ENCODE assay signal across 24 cellular contexts in the genomic region with DNA sequence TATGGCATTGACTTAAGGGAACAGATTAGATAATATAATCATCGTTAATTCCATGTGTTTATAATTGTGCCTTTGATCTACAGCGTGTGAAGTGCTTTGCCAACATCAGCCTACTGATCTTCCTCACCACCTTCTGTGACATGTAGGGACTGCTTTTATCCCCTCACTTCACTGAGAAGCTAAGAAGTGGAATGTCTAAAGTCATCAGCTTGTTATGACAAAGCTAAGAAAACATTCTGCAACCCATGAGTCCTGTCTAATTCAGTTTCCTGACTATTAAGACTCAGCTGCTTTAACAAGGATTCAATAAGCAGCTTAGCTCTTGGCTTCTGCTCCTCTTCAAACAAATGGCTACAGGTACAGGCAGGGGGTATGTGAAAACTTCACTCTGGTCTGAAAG.
DNase-seq lines count a peak whose midpoint lies in the region; ATAC-seq and TF ChIP-seq lines count a peak whose summit lies in the region.
"Had no signal": no experiment of that assay in that cellular context is flagged by ENCODE, and none has a peak within 500 bp of the region (broad histone marks: within the 10 kb centered on the region; RNA-seq: fewer than 3 reads in every experiment).

No MANE protein-coding gene starts in this region.

- H3K9me3 Mint-ChIP-seq in glutamatergic neuron (ENCODE audit: unreplicated experiment): no peaks in the 10 kb centered on the region

- no peak for TF ChIP-seq EP300 in transverse colon (IDR thresholded peaks at IDR 0.05; ENCODE audit: low read depth)

- H3K9me3 ChIP-seq in transverse colon (no peaks in the 10 kb centered on the region), gastrocnemius medialis (no peaks in the 10 kb centered on the region)
- H3K9me3 ChIP-seq: A549, colonic mucosa, vagina had no signal

- intact Hi-C loops in transverse colon (cut with DNase I; ENCODE audit: low total_unique reads) (no loop called here), gastrocnemius medialis (cut with DNase I; ENCODE audit: low total_unique reads) (no loop called here)

- H3K36me3 ChIP-seq in transverse colon (no peaks in the 10 kb centered on the region), gastrocnemius medialis (no peaks in the 10 kb centered on the region)
- H3K36me3 ChIP-seq: colonic mucosa, heart right ventricle, vagina had no signal

- DNase-seq in NCI-H510A treated with DMSO at 0.1 percent for 48 hours (lab: John Stamatoyannopoulos, UW) (peak; percentile 14), NCI-H510A (lab: John Stamatoyannopoulos, UW) (no peak), glutamatergic neuron (no peak), transverse colon (no peak), GM20000 (ENCODE audit: low spot score) (no peak), gastrocnemius medialis (no peak)
- no peak for DNase-seq in activated CD4-positive, alpha-beta T cell treated with anti-CD3 and anti-CD28 coated beads for 48 hours
- DNase-seq: activated naive CD4-positive, alpha-beta T cell treated with anti-CD3 and anti-CD28 coated beads, Interleukin-2, amount 50 U/mL, for 16 hours; activated T-cell treated with anti-CD3 and anti-CD28 coated beads, Interleukin-2, amount 50 U/mL, for 72 hours; colonic mucosa; heart right ventricle; MM.1S; NCI-H226; right cardiac atrium; RPMI8226; stimulated activated CD4-positive, alpha-beta T cell treated with anti-CD3 and anti-CD28 coated beads, Interleukin-15, amount 100 ng/mL, for 24 hours; substantia nigra had no signal

- TF ChIP-seq POLR2A in transverse colon (IDR thresholded peaks at IDR 0.05) (no peak), gastrocnemius medialis (IDR thresholded peaks at IDR 0.05) (no peak)

- ATAC-seq in SK-N-SH treated with all-trans-retinoic acid at 6 μM for 48 hours (peak; percentile 60), gastrocnemius medialis (no peak)
- ATAC-seq: A549; activated T-cell treated with anti-CD3 and anti-CD28 coated beads, Interleukin-2, amount 50 U/mL, for 72 hours; GM12878; heart right ventricle; K562; right cardiac atrium had no signal

- in situ Hi-C loops in transverse colon (cut with MboI; ENCODE audit: low pct_ligation_motif_present in 1 of 4, low pct_unique_long_range_greater_than_20kb in 1 of 4, low sequenced_read_pairs in 3 of 4) (loop anchor here in 1 of 4 donors (10.0 kb wide), 1 partner anchor 470 kb away; no protein-coding TSS in a partner anchor), gastrocnemius medialis (cut with MboI; ENCODE audit: low sequenced_read_pairs in 4 of 4) (loop anchor here in 1 of 4 donors (25.0 kb wide), 1 partner anchor 467 kb away; no protein-coding TSS in a partner anchor)

- 26 to 27% methylated on average over 1 to 2 of the region's 2 CpGs for WGBS in transverse colon (ENCODE audit: low coverage in 1 of 2), 2 donors

- peak overlapping the region; percentile 7 for H3K27ac Mint-ChIP-seq in glutamatergic neuron (ENCODE audit: unreplicated experiment)
- H3K27ac Mint-ChIP-seq: activated T-cell treated with anti-CD3 and anti-CD28 coated beads, Interleukin-2, amount 50 U/mL, for 72 hours had no signal

- peaks cover 15 to 63% (median 30%) of the 10 kb centered on the region in 4 donors for H3K4me1 ChIP-seq in transverse colon
- no peaks in the 10 kb centered on the region for H3K4me1 ChIP-seq in gastrocnemius medialis
- H3K4me1 ChIP-seq: A549, colonic mucosa, vagina had no signal

- H3K4me3 Mint-ChIP-seq in glutamatergic neuron (ENCODE audit: unreplicated experiment): no peak overlapping the region
- H3K4me3 Mint-ChIP-seq: activated T-cell treated with anti-CD3 and anti-CD28 coated beads, Interleukin-2, amount 50 U/mL, for 72 hours had no signal

- H3K36me3 Mint-ChIP-seq in glutamatergic neuron (ENCODE audit: unreplicated experiment): no peaks in the 10 kb centered on the region

- peak overlapping the region in 3 of 4 donors; percentile 58 to 89 (median 71) for H3K27ac ChIP-seq in transverse colon
- no peak overlapping the region for H3K27ac ChIP-seq in gastrocnemius medialis
- H3K27ac ChIP-seq: A549, C4-2B, heart right ventricle, vagina had no signal

- TF ChIP-seq CTCF in glutamatergic neuron (IDR thresholded peaks at IDR 0.05; ENCODE audit: partially characterized antibody, unreplicated experiment): no peak
- TF ChIP-seq CTCF in transverse colon (IDR thresholded peaks at IDR 0.05): no peak
- no peak for TF ChIP-seq CTCF in GM20000 (IDR thresholded peaks at IDR 0.05; ENCODE audit: extremely low read depth, missing control alignments)
- TF ChIP-seq CTCF in gastrocnemius medialis (IDR thresholded peaks at IDR 0.05 in 4 of 5, conservative IDR thresholded peaks at IDR 0.05 in 1 of 5): no peak

- H3K27me3 ChIP-seq in transverse colon (no peaks in the 10 kb centered on the region), gastrocnemius medialis (no peaks in the 10 kb centered on the region)
- H3K27me3 ChIP-seq: colonic mucosa, vagina had no signal

- H3K4me3 ChIP-seq in transverse colon (no peak overlapping the region), gastrocnemius medialis (no peak overlapping the region)
- H3K4me3 ChIP-seq: A549, colonic mucosa, GM12878, heart right ventricle, K562, lung, vagina had no signal

- H3K4me1 Mint-ChIP-seq in glutamatergic neuron (ENCODE audit: low read depth, unreplicated experiment): peaks cover 23% of the 10 kb centered on the region

- no peaks in the 10 kb centered on the region for H3K27me3 Mint-ChIP-seq in glutamatergic neuron (ENCODE audit: unreplicated experiment)

TF ChIP-seq in SK-N-SH treated with all-trans-retinoic acid at 6 μM for 48 hours, 23 proteins besides CTCF, POLR2A, EP300 and RAD21:
- 0 out of 2 replicates have a peak, but pooled peaks have one; percentile 15 for TF ChIP-seq TCF4 (CRISPR knock-in tag; IDR thresholded peaks at IDR 0.05; ENCODE audit: borderline replicate concordance)
- no peak for TF ChIP-seq RARB (CRISPR knock-in tag; IDR thresholded peaks at IDR 0.05)
- TF ChIP-seq ISL1 (CRISPR knock-in tag; IDR thresholded peaks at IDR 0.05): peak; percentile 64
- TF ChIP-seq SNAI2 (CRISPR knock-in tag; IDR thresholded peaks at IDR 0.05): 0 out of 2 replicates have a peak, but pooled peaks have one; percentile 34
- TF ChIP-seq, protein P1, sequence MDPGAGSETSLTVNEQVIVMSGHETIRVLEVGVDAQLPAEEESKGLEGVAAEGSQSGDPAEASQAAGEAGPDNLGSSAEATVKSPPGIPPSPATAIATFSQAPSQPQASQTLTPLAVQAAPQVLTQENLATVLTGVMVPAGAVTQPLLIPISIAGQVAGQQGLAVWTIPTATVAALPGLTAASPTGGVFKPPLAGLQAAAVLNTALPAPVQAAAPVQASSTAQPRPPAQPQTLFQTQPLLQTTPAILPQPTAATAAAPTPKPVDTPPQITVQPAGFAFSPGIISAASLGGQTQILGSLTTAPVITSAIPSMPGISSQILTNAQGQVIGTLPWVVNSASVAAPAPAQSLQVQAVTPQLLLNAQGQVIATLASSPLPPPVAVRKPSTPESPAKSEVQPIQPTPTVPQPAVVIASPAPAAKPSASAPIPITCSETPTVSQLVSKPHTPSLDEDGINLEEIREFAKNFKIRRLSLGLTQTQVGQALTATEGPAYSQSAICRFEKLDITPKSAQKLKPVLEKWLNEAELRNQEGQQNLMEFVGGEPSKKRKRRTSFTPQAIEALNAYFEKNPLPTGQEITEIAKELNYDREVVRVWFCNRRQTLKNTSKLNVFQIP (CRISPR knock-in tag; IDR thresholded peaks at IDR 0.05; ENCODE audit: borderline replicate concordance, low read depth): no peak
- TF ChIP-seq ZNF70 (CRISPR knock-in tag; IDR thresholded peaks at IDR 0.05): no peak
- TF ChIP-seq TSHZ2 (CRISPR knock-in tag; IDR thresholded peaks at IDR 0.05): 0 out of 2 replicates have a peak, but pooled peaks have one; percentile 22
- no peak for TF ChIP-seq BACH2 (CRISPR knock-in tag; IDR thresholded peaks at IDR 0.05; ENCODE audit: borderline replicate concordance)
- no peak for TF ChIP-seq CREB5 (CRISPR knock-in tag; IDR thresholded peaks at IDR 0.05; ENCODE audit: low read depth)
- TF ChIP-seq ZC3H10 (CRISPR knock-in tag; IDR thresholded peaks at IDR 0.05): no peak
- TF ChIP-seq CSDC2 (CRISPR knock-in tag; IDR thresholded peaks at IDR 0.05): no peak

Comparison
In these comparisons a context has a peak if more than half of its experiments do, and no peak if none do; other contexts are left out.
1. H3K27ac ChIP-seq: peak in transverse colon (3 of 4); none in gastrocnemius medialis (0 of 4).